9 cellular contexts compared by ENCODE assay signal in genomic region chr10:114403545-114404161, GRCh38. TPM values are rescaled to one million over a fixed set of nuclear protein-coding genes. Genes with fewer than 3 reads are reported as not detected.
DNase-seq lines count a peak whose midpoint lies in the region; ATAC-seq and TF ChIP-seq lines count a peak whose summit lies in the region.
"Had no signal": no experiment of that assay in that cellular context is flagged by ENCODE, and none has a peak within 500 bp of the region (broad histone marks: within the 10 kb centered on the region; RNA-seq: fewer than 3 reads in every experiment).

No MANE protein-coding gene starts in this region.

- no peaks in the 10 kb centered on the region for H3K36me3 Mint-ChIP-seq in nephron progenitor cell (ENCODE audit: low read depth)
- H3K36me3 Mint-ChIP-seq: natural killer cell had no signal

- peak overlapping the region; percentile 67 for H3K27ac Mint-ChIP-seq in nephron progenitor cell
- H3K27ac Mint-ChIP-seq: natural killer cell had no signal

- H3K4me1 Mint-ChIP-seq in nephron progenitor cell, result peaks cover 65% of the 10 kb centered on the region

- no peak overlapping the region for H2AFZ ChIP-seq in Karpas-422 (ENCODE audit: low read length)

- peak overlapping the region; percentile 17 for H3K4me3 ChIP-seq in AG09309 (ENCODE audit: control insufficient read depth, low read depth, low read length)
- H3K4me3 ChIP-seq in MG63, result peak overlapping the region; percentile 44
- no peak overlapping the region for H3K4me3 ChIP-seq in Karpas-422 (ENCODE audit: low read length)

- H3K9me2 ChIP-seq in Karpas-422 (replicated peaks; ENCODE audit: insufficient read depth, low read length), result no peaks in the 10 kb centered on the region

- TF ChIP-seq CTCF in AG09309 (IDR thresholded peaks at IDR 0.05; ENCODE audit: control insufficient read depth, insufficient read depth, low read depth, low read length, missing control alignments) (peak; percentile 14), nephron progenitor cell (IDR thresholded peaks at IDR 0.05) (no peak)

- H3K36me3 ChIP-seq in MG63 (no peaks in the 10 kb centered on the region), Karpas-422 (ENCODE audit: insufficient read depth, low read length) (no peaks in the 10 kb centered on the region)

- peak overlapping the region; percentile 91 for H3K4me3 Mint-ChIP-seq in nephron progenitor cell

- DNase-seq in AG09309 (ENCODE audit: low read depth) (no peak), MG63 (no peak), nephron progenitor cell (peak; percentile 56), Karpas-422 (no peak), COLO668 (lab: John Stamatoyannopoulos, UW; ENCODE audit: unreplicated experiment) (no peak)
- DNase-seq: natural killer cell had no signal

- H3K27me3 Mint-ChIP-seq in nephron progenitor cell (ENCODE audit: low read depth, poor library complexity), result peaks cover 23% of the 10 kb centered on the region

- no peaks in the 10 kb centered on the region for H3K4me1 ChIP-seq in Karpas-422 (ENCODE audit: low read length)

- ATAC-seq in esophagus mucosa (peak; percentile 39), GM19455 (IDR thresholded peaks at IDR 0.05; ENCODE audit: unreplicated experiment) (no peak), HG03460 (IDR thresholded peaks at IDR 0.05; ENCODE audit: unreplicated experiment) (no peak)

- H3K79me2 ChIP-seq in Karpas-422 (ENCODE audit: low read length), result no peaks in the 10 kb centered on the region

- H3K9ac ChIP-seq in Karpas-422 (ENCODE audit: low read length), result no peak overlapping the region

- no peak overlapping the region for H3K4me2 ChIP-seq in Karpas-422 (ENCODE audit: low read depth, low read length, poor library complexity, severe bottlenecking)

- no peaks in the 10 kb centered on the region for H4K20me1 ChIP-seq in Karpas-422 (ENCODE audit: insufficient read depth, low read depth, low read length)

- H3K9me3 Mint-ChIP-seq in nephron progenitor cell, result no peaks in the 10 kb centered on the region
- H3K9me3 Mint-ChIP-seq: natural killer cell had no signal

- H3K27me3 ChIP-seq in MG63, result no peaks in the 10 kb centered on the region; the same call in 1 of the 2 replicates
- H3K27me3 ChIP-seq in Karpas-422 (ENCODE audit: low read length), result no peaks in the 10 kb centered on the region

- H3K9me3 ChIP-seq in MG63 (no peaks in the 10 kb centered on the region), Karpas-422 (ENCODE audit: low read length) (no peaks in the 10 kb centered on the region)

- H3K27ac ChIP-seq in Karpas-422 (ENCODE audit: low read length), result no peak overlapping the region

RNA-seq across cellular contexts. Expression of gene AFAP1L2, which starts 0.6 kb away (rescaled TPM):
- total RNA-seq in MG63 (2014; rRNA removed; shearing (Covaris generic); ENCODE audit: low replicate concordance), result 3.4 and 3.8 TPM in 2 replicates
- total RNA-seq in esophagus mucosa, result 22.8 TPM
- 2.0 and 4.4 TPM in 2 replicates for total RNA-seq in Karpas-422 (2014; rRNA removed; shearing (Covaris generic); ENCODE audit: low replicate concordance)
